12 cellular contexts compared by ENCODE assay signal in the genomic region with DNA sequence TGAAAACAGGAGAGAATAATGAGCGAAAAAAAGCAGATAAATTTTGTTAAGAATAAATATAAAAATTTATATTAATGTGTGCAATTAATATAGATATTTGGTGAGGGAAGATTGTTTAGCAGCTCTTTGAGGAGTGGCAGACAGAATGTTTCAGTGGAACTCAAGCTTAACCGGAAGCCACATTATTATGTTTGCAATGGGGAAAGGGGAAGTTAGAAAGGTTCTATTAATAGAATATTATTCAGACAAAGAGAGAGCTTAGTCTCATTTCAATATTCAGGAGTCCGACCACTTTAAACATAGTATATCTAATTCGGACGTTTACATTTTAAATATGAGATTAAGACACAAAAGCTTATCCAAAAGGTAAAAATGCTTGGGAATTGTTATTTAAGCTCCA.
DNase-seq lines count a peak whose midpoint lies in the region; ATAC-seq and TF ChIP-seq lines count a peak whose summit lies in the region.
"Had no signal": no experiment of that assay in that cellular context is flagged by ENCODE, and none has a peak within 500 bp of the region (broad histone marks: within the 10 kb centered on the region; RNA-seq: fewer than 3 reads in every experiment).

No MANE protein-coding gene starts in this region.

- no peaks in the 10 kb centered on the region for H3K27me3 ChIP-seq in HL-60 (ENCODE audit: insufficient read depth, poor library complexity, severe bottlenecking)
- H3K27me3 ChIP-seq: cardiac muscle cell, gastrocnemius medialis had no signal

- H3K4me3 ChIP-seq in HL-60 (replicated peaks; ENCODE audit: insufficient read depth, low read length) = no peak overlapping the region
- H3K4me3 ChIP-seq: cardiac muscle cell, gastrocnemius medialis, K562 had no signal

- peak; percentile 20 to 21 for DNase-seq in HL-60 (ENCODE audit: low read depth in 1 of 2, low spot score in 1 of 2)
- peak; percentile 5 for DNase-seq in pons (ENCODE audit: low spot score)
- DNase-seq in HCEC 1CT = no peak
- DNase-seq in NCI-H774 (lab: John Stamatoyannopoulos, UW) = no peak
- DNase-seq: activated CD8-positive, alpha-beta memory T cell treated with anti-CD3 and anti-CD28 coated beads, Interleukin-2, amount 50 U/mL, for 48 hours; gastrocnemius medialis; stimulated activated CD4-positive, alpha-beta T cell treated with anti-CD3 and anti-CD28 coated beads, Interleukin-1b, Interleukin-23, amount 100 ng/mL, for 48 hours had no signal

- no peak for TF ChIP-seq CTCF in HL-60 (IDR thresholded peaks at IDR 0.05; ENCODE audit: insufficient read depth, low read length)

- ATAC-seq in GM19043 (IDR thresholded peaks at IDR 0.05; ENCODE audit: low read depth, unreplicated experiment) (peak; percentile 100), HG02763 (IDR thresholded peaks at IDR 0.05; ENCODE audit: unreplicated experiment) (peak; percentile 98), SK-N-SH treated with all-trans-retinoic acid at 6 μM for 48 hours (no peak)
- ATAC-seq: gastrocnemius medialis, K562 had no signal

- H3K27ac ChIP-seq in HL-60 (replicated peaks) = peak overlapping the region; percentile 28; the same call in 1 of the 2 replicates
- H3K27ac ChIP-seq: cardiac muscle cell, gastrocnemius medialis had no signal

TF ChIP-seq in SK-N-SH treated with all-trans-retinoic acid at 6 μM for 48 hours, 23 proteins besides CTCF, POLR2A, EP300 and RAD21:
- TF ChIP-seq ZNF8 (CRISPR knock-in tag; IDR thresholded peaks at IDR 0.05) = no peak
- TF ChIP-seq OSR1 (CRISPR knock-in tag; IDR thresholded peaks at IDR 0.05) = no peak
- TF ChIP-seq GLIS3 (CRISPR knock-in tag; IDR thresholded peaks at IDR 0.05) = no peak
- TF ChIP-seq, protein P1, sequence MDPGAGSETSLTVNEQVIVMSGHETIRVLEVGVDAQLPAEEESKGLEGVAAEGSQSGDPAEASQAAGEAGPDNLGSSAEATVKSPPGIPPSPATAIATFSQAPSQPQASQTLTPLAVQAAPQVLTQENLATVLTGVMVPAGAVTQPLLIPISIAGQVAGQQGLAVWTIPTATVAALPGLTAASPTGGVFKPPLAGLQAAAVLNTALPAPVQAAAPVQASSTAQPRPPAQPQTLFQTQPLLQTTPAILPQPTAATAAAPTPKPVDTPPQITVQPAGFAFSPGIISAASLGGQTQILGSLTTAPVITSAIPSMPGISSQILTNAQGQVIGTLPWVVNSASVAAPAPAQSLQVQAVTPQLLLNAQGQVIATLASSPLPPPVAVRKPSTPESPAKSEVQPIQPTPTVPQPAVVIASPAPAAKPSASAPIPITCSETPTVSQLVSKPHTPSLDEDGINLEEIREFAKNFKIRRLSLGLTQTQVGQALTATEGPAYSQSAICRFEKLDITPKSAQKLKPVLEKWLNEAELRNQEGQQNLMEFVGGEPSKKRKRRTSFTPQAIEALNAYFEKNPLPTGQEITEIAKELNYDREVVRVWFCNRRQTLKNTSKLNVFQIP (CRISPR knock-in tag; IDR thresholded peaks at IDR 0.05; ENCODE audit: borderline replicate concordance, low read depth) = no peak
- no peak for TF ChIP-seq ESRRG (CRISPR knock-in tag; IDR thresholded peaks at IDR 0.05)
- no peak for TF ChIP-seq PPARA (CRISPR knock-in tag; IDR thresholded peaks at IDR 0.05; ENCODE audit: borderline replicate concordance)
- no peak for TF ChIP-seq BACH2 (CRISPR knock-in tag; IDR thresholded peaks at IDR 0.05; ENCODE audit: borderline replicate concordance)
- TF ChIP-seq, protein P2, sequence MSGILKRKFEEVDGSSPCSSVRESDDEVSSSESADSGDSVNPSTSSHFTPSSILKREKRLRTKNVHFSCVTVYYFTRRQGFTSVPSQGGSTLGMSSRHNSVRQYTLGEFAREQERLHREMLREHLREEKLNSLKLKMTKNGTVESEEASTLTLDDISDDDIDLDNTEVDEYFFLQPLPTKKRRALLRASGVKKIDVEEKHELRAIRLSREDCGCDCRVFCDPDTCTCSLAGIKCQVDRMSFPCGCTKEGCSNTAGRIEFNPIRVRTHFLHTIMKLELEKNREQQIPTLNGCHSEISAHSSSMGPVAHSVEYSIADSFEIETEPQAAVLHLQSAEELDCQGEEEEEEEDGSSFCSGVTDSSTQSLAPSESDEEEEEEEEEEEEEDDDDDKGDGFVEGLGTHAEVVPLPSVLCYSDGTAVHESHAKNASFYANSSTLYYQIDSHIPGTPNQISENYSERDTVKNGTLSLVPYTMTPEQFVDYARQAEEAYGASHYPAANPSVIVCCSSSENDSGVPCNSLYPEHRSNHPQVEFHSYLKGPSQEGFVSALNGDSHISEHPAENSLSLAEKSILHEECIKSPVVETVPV (CRISPR knock-in tag; IDR thresholded peaks at IDR 0.05) = no peak
- no peak for TF ChIP-seq TOX (CRISPR knock-in tag; IDR thresholded peaks at IDR 0.05; ENCODE audit: borderline replicate concordance)
- TF ChIP-seq ARNTL (CRISPR knock-in tag; IDR thresholded peaks at IDR 0.05; ENCODE audit: borderline replicate concordance, low read depth) = no peak
- no peak for TF ChIP-seq RARB (CRISPR knock-in tag; IDR thresholded peaks at IDR 0.05)
- no peak for TF ChIP-seq SNAI2 (CRISPR knock-in tag; IDR thresholded peaks at IDR 0.05)
- no peak for TF ChIP-seq ZC3H10 (CRISPR knock-in tag; IDR thresholded peaks at IDR 0.05)
TF ChIP-seq in SK-N-SH treated with all-trans-retinoic acid at 6 μM for 48 hours: peak in this region for 0.

Comparison
In these comparisons a context has a peak if more than half of its experiments do, and no peak if none do; other contexts are left out.
1. DNase-seq: peak in HL-60 (2 of 2) and pons (single experiment); none in HCEC 1CT (single experiment) and NCI-H774 (single experiment).